In the genomic region with DNA sequence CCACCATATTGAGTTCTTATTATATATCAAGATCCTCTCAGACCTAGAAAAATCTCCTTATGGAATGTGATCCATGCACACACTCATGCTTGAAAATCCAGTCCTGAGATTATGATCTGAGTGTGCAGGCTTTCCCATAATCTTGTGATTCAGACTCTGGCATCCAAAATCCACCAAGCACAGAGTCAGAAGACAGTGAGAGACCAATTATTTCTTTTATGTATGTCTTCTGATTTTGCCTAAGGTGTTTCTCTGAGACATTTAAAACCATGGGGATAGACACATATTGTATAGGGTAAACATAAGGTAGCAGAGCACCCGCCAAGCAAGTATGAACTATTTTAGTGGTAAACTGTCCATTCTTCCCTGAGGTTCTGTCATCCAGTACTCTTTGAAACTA, we compare ENCODE assay signal across 1 cellular context.
TF ChIP-seq lines count a peak whose summit lies in the region.

No MANE protein-coding gene starts in this region.

TF ChIP-seq in HepG2, 621 proteins besides CTCF, POLR2A, EP300 and RAD21 (continued from another document):
- TF ChIP-seq, protein P1, sequence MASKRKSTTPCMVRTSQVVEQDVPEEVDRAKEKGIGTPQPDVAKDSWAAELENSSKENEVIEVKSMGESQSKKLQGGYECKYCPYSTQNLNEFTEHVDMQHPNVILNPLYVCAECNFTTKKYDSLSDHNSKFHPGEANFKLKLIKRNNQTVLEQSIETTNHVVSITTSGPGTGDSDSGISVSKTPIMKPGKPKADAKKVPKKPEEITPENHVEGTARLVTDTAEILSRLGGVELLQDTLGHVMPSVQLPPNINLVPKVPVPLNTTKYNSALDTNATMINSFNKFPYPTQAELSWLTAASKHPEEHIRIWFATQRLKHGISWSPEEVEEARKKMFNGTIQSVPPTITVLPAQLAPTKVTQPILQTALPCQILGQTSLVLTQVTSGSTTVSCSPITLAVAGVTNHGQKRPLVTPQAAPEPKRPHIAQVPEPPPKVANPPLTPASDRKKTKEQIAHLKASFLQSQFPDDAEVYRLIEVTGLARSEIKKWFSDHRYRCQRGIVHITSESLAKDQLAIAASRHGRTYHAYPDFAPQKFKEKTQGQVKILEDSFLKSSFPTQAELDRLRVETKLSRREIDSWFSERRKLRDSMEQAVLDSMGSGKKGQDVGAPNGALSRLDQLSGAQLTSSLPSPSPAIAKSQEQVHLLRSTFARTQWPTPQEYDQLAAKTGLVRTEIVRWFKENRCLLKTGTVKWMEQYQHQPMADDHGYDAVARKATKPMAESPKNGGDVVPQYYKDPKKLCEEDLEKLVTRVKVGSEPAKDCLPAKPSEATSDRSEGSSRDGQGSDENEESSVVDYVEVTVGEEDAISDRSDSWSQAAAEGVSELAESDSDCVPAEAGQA (IDR thresholded peaks at IDR 0.05; ENCODE audit: low read depth) = no peak
- TF ChIP-seq, protein P1 (CRISPR knock-in tag; IDR thresholded peaks at IDR 0.05; ENCODE audit: borderline replicate concordance) = no peak
- no peak for TF ChIP-seq MBNL3 (CRISPR knock-in tag; conservative IDR thresholded peaks at IDR 0.05)
- TF ChIP-seq PHB2 (IDR thresholded peaks at IDR 0.05; ENCODE audit: partially characterized antibody) = no peak
- TF ChIP-seq ZSCAN25 (CRISPR knock-in tag; IDR thresholded peaks at IDR 0.05) = no peak
